ENCODE assay signal across 8 cellular contexts in genomic region chr7:106285051-106285800, GRCh38. TPM values are rescaled to one million over a fixed set of nuclear protein-coding genes. Genes with fewer than 3 reads are reported as not detected.
DNase-seq lines count a peak whose midpoint lies in the region; ATAC-seq lines count a peak whose summit lies in the region.

No MANE protein-coding gene starts in this region.

- peak overlapping the region; percentile 45 to 77 for H3K4ac ChIP-seq in mesenchymal stem cell (ENCODE audit: low read depth in 1 of 2, low read length in 2 of 2)

- H3K14ac ChIP-seq in mesenchymal stem cell (ENCODE audit: low read length in 2 of 2): peak overlapping the region in 1 of 2 experiments; percentile 19

- peak overlapping the region in 1 of 2 experiments; percentile 64 for H3K23ac ChIP-seq in mesenchymal stem cell (ENCODE audit: low read length in 2 of 2)

- H3K4me1 Mint-ChIP-seq in effector memory CD8-positive, alpha-beta T cell (ENCODE audit: low read depth in 2 of 2): peaks cover 17 to 18% of the 10 kb centered on the region in 2 donors

- peak overlapping the region; percentile 4 to 78 for H2BK12ac ChIP-seq in mesenchymal stem cell (ENCODE audit: low read length in 2 of 2)

- H3K27me3 ChIP-seq in mesenchymal stem cell (ENCODE audit: control insufficient read depth in 1 of 2, insufficient read depth in 1 of 2, low read length in 2 of 2): no peaks in the 10 kb centered on the region

- H3K4me3 ChIP-seq in mesenchymal stem cell (ENCODE audit: insufficient read depth in 1 of 2, low read depth in 1 of 2, low read length in 2 of 2): peak overlapping the region; percentile 83 to 90

- peak overlapping the region; percentile 59 for H2AFZ ChIP-seq in mesenchymal stem cell (ENCODE audit: low read depth, low read length)

- ATAC-seq in GM21360 (IDR thresholded peaks at IDR 0.05; ENCODE audit: unreplicated experiment): peak; percentile 75
- ATAC-seq in effector memory CD8-positive, alpha-beta T cell (replicated peaks): peak; percentile 84

- H2BK120ac ChIP-seq in mesenchymal stem cell (ENCODE audit: low read depth, low read length): peak overlapping the region; percentile 86

- peak overlapping the region; percentile 92 for H2BK15ac ChIP-seq in mesenchymal stem cell (ENCODE audit: low read depth, poor library complexity, severe bottlenecking)

- no peaks in the 10 kb centered on the region for H3K9me3 Mint-ChIP-seq in effector memory CD8-positive, alpha-beta T cell

- H3K27ac Mint-ChIP-seq in effector memory CD8-positive, alpha-beta T cell: peak overlapping the region; percentile 97

- H3K4me3 Mint-ChIP-seq in effector memory CD8-positive, alpha-beta T cell: peak overlapping the region; percentile 87 to 95

- peaks cover 0 to 2% of the 10 kb centered on the region in 2 experiments for H3K36me3 ChIP-seq in mesenchymal stem cell (ENCODE audit: control insufficient read depth in 1 of 2, insufficient read depth in 2 of 2, low read depth in 1 of 2, low read length in 2 of 2)

- peak overlapping the region; percentile 95 for H4K91ac ChIP-seq in mesenchymal stem cell (ENCODE audit: low read length)

- H3K4me2 ChIP-seq in mesenchymal stem cell (ENCODE audit: low read length, poor library complexity, severe bottlenecking): peak overlapping the region; percentile 80

- H3K9me3 ChIP-seq in mesenchymal stem cell (ENCODE audit: control insufficient read depth, low read length): no peaks in the 10 kb centered on the region

- no peaks in the 10 kb centered on the region for H3K27me3 Mint-ChIP-seq in effector memory CD8-positive, alpha-beta T cell

- H2AK5ac ChIP-seq in mesenchymal stem cell (ENCODE audit: low read length, severe bottlenecking): peak overlapping the region; percentile 63

- DNase-seq in COLO829 (ENCODE audit: low spot score) (peak; percentile 91), HT-29 (ENCODE audit: low spot score) (peak; percentile 99), mesenchymal stem cell (peak; percentile 99)
- peak; percentile 100 for DNase-seq in NK-92 treated with Interleukin-12 subunit alpha and Interleukin-12 subunit beta, amount 100 ng/mL, for 24 hours (lab: John Stamatoyannopoulos, UW)
- DNase-seq in activated CD8-positive, alpha-beta memory T cell treated with anti-CD3 and anti-CD28 coated beads for 48 hours (ENCODE audit: low read depth in 2 of 3, low spot score in 2 of 3): peak; percentile 96 to 99 (median 96)
- peak; percentile 94 to 97 (median 96) for DNase-seq in effector memory CD8-positive, alpha-beta T cell
- DNase-seq in stimulated activated CD8-positive, alpha-beta memory T cell treated with anti-CD3 and anti-CD28 coated beads, Interleukin-12 subunit alpha, Interleukin-12 subunit beta, amount 100 ng/mL, for 24 hours (ENCODE audit: extremely low read depth): peak; percentile 99

- under 1% methylated on average over 55 of the region's 68 CpGs for WGBS in mesenchymal stem cell

- peak overlapping the region; percentile 82 to 96 for H3K18ac ChIP-seq in mesenchymal stem cell (ENCODE audit: low read depth in 1 of 2, low read length in 2 of 2)

- H3K9ac ChIP-seq in mesenchymal stem cell (ENCODE audit: low read length): peak overlapping the region; percentile 99

- peak overlapping the region; percentile 97 for H3K27ac ChIP-seq in mesenchymal stem cell (ENCODE audit: low read length, poor library complexity, severe bottlenecking)

- H4K8ac ChIP-seq in mesenchymal stem cell (ENCODE audit: low read length): peak overlapping the region; percentile 97

- no peaks in the 10 kb centered on the region for H3K79me1 ChIP-seq in mesenchymal stem cell (replicated peaks; ENCODE audit: low read length, poor library complexity, severe bottlenecking)

- H3K4me1 ChIP-seq in mesenchymal stem cell (ENCODE audit: control insufficient read depth, insufficient read depth, low read depth, low read length): no peaks in the 10 kb centered on the region

- H3K36me3 Mint-ChIP-seq in effector memory CD8-positive, alpha-beta T cell (ENCODE audit: insufficient read depth): peaks cover 42% of the 10 kb centered on the region

- peak overlapping the region; percentile 91 for H2BK5ac ChIP-seq in mesenchymal stem cell (ENCODE audit: low read depth, low read length, poor library complexity, severe bottlenecking)

RNA-seq across cellular contexts. Expression of gene NAMPT, which starts 0.4 kb away (rescaled TPM):
- total RNA-seq in HT-29 (2014; rRNA removed; shearing (Covaris generic)): 28.7 and 33.4 TPM in 2 replicates
- 61.9 TPM for polyA plus RNA-seq in mesenchymal stem cell (2013, experiment 1 of 2)
- polyA plus RNA-seq in mesenchymal stem cell (2013, experiment 2 of 2): 63.3 TPM

Comparison
In these comparisons a context has a peak if more than half of its experiments do, and no peak if none do; other contexts are left out.
1. Peak in every context shown above with its lines: DNase-seq, ATAC-seq, H3K4me3 ChIP-seq and H3K27ac ChIP-seq.